ENCODE assay signal across 21 cellular contexts in genomic region chr12:104504151-104504550, GRCh38.
"Had no signal": no experiment of that assay in that cellular context is flagged by ENCODE, and none has a peak within 500 bp of the region (broad histone marks: within the 10 kb centered on the region; RNA-seq: fewer than 3 reads in every experiment).

No MANE protein-coding gene starts in this region.

- H3K27ac ChIP-seq: adrenal gland, gastrocnemius medialis, heart left ventricle, left lung, skin epidermis, tibial nerve, vagina had no signal

- ATAC-seq: gastrocnemius medialis, left lung, mucosa of descending colon, natural killer cell, right cardiac atrium had no signal

- H3K27me3 Mint-ChIP-seq: activated naive CD4-positive, alpha-beta T cell treated with anti-CD3 and anti-CD28 coated beads, Interleukin-2, amount 50 U/mL, for 24 hours had no signal

- H3K27ac Mint-ChIP-seq: activated naive CD4-positive, alpha-beta T cell treated with anti-CD3 and anti-CD28 coated beads, Interleukin-2, amount 50 U/mL, for 24 hours; activated T-helper 2 cell treated with anti-CD3 and anti-CD28 coated beads, Interferon-gamma antibody, Interleukin-2, Interleukin-4, amounts not matched to agents 10 μg/mL and 5 μg/mL and 100 μg/mL, durations not matched to agents 14 hours and 24 hours and 36 hours; progenitor cell of endocrine pancreas had no signal

- H3K4me3 ChIP-seq: adrenal gland, gastrocnemius medialis, heart left ventricle, left lung, mucosa of descending colon, skin epidermis, tibial nerve, vagina had no signal

- H3K4me1 ChIP-seq: gastrocnemius medialis had no signal

- H3K9me3 ChIP-seq: adrenal gland, gastrocnemius medialis, heart left ventricle, left lung, mucosa of descending colon, vagina had no signal

- DNase-seq: activated CD4-positive, CD25-positive, alpha-beta regulatory T cell; activated T-cell treated with anti-CD3 and anti-CD28 coated beads for 4 hours; erythroblast; gastrocnemius medialis; heart left ventricle; left lung; mucosa of descending colon; natural killer cell; nucleus accumbens; right cardiac atrium; stimulated activated CD4-positive, alpha-beta T cell treated with anti-CD3 and anti-CD28 coated beads, Interleukin-15, amount 100 ng/mL, for 24 hours; stimulated activated CD4-positive, alpha-beta T cell treated with anti-CD3 and anti-CD28 coated beads, Interleukin-4, amount 100 ng/mL, for 1 hour; stimulated activated naive CD4-positive, alpha-beta T cell treated with Interleukin-2 at 50 U/mL for 16 hours; substantia nigra had no signal

- H3K9me3 Mint-ChIP-seq: activated naive CD4-positive, alpha-beta T cell treated with anti-CD3 and anti-CD28 coated beads, Interleukin-2, amount 50 U/mL, for 24 hours; natural killer cell had no signal

- H3K4me3 Mint-ChIP-seq: activated naive CD4-positive, alpha-beta T cell treated with anti-CD3 and anti-CD28 coated beads, Interleukin-2, amount 50 U/mL, for 24 hours had no signal

- H3K36me3 Mint-ChIP-seq: natural killer cell had no signal

- H3K36me3 ChIP-seq: adrenal gland, gastrocnemius medialis, heart left ventricle, left lung, tibial nerve, vagina had no signal
